8 cellular contexts compared by ENCODE assay signal in the genomic region with DNA sequence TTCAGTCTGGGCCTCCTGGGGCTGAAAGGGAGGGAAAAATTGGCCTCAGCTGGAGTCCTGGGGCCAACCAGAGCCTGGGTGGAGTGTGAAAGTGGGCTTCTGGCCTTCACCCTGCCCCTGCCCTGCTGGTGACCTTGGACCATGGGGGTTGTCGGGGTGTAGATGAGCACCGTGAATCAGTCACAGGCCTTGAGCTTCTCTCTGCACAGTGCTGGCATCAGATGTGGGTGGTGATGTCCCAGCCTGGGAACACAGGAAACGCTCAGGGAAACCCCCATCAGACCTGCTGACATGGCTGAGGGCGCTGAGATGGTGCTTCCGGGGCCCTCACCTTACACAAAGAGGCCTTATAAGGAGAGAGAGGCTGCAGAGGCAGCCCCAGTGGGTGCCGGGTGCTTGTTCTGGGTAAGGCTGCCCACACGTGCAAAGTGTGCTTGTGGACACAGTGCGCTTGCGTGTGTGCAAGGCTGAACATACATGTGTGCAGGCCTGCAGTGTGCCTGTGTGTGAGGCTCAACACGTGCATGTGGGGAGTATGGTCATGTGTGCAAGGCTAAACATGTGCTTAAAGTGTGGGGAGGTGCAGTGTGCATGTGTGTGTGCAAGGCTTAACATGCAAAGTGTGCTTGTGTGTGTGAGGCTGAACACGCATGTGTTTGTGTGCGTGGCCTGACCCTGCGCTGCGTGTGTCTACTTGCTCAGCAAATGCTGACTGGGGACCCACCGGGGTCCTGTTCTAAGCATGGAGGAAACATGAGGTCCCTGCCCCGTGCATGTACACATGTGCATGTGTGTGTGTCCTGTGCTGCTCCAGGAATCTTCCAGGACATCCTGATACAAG. TPM values are rescaled to one million over a fixed set of nuclear protein-coding genes. Genes with fewer than 3 reads are reported as not detected.
DNase-seq lines count a peak whose midpoint lies in the region; ATAC-seq and TF ChIP-seq lines count a peak whose summit lies in the region.

No MANE protein-coding gene starts in this region.

- DNase-seq in activated CD4-positive, alpha-beta T cell treated with anti-CD3 and anti-CD28 coated beads, Interleukin-2, amount 10 ng/mL, durations not matched to agents 24 days and 14 days: peak; percentile 97
- DNase-seq in effector memory CD8-positive, alpha-beta T cell: peak; percentile 87 to 89 (median 88)
- DNase-seq in sciatic nerve (ENCODE audit: low spot score): no peak
- DNase-seq in SKM-1 (lab: John Stamatoyannopoulos, UW; ENCODE audit: unreplicated experiment): no peak
- DNase-seq in OCI-M2 (lab: John Stamatoyannopoulos, UW; ENCODE audit: unreplicated experiment): no peak
- no peak for DNase-seq in iPS-NIHi7 (ENCODE audit: extremely low spot score)

- intact Hi-C loops in activated CD4-positive, alpha-beta T cell treated with anti-CD3 and anti-CD28 coated beads, Interleukin-2, amount 10 ng/mL, durations not matched to agents 24 days and 14 days (cut with micrococcal nuclease): loop anchor here (1.0 to 5.0 kb wide), 4 partner anchors 28 to 239 kb away; a partner anchor contains a TSS
- intact Hi-C loops in sciatic nerve (cut with DNase I): no loop called here

- H3K4me1 Mint-ChIP-seq in activated CD4-positive, alpha-beta T cell treated with anti-CD3 and anti-CD28 coated beads, Interleukin-2, amount 10 ng/mL, durations not matched to agents 24 days and 14 days: peaks cover 44% of the 10 kb centered on the region
- peaks cover 53 to 60% of the 10 kb centered on the region in 2 donors for H3K4me1 Mint-ChIP-seq in effector memory CD8-positive, alpha-beta T cell (ENCODE audit: low read depth in 2 of 2)

- H3K36me3 Mint-ChIP-seq in activated CD4-positive, alpha-beta T cell treated with anti-CD3 and anti-CD28 coated beads, Interleukin-2, amount 10 ng/mL, durations not matched to agents 24 days and 14 days (ENCODE audit: low read depth): peaks cover 31% of the 10 kb centered on the region
- H3K36me3 Mint-ChIP-seq in effector memory CD8-positive, alpha-beta T cell (ENCODE audit: insufficient read depth): peaks cover 72% of the 10 kb centered on the region

- ATAC-seq in HG03103 (IDR thresholded peaks at IDR 0.05; ENCODE audit: low read depth, unreplicated experiment) (peak; percentile 65), sciatic nerve (peak; percentile 5)
- ATAC-seq in effector memory CD8-positive, alpha-beta T cell (replicated peaks): peak; percentile 87

- in situ Hi-C loops in GM18951 (cut with MboI; ENCODE audit: low sequenced_read_pairs, unreplicated experiment): no loop called here

- H3K4me3 Mint-ChIP-seq in activated CD4-positive, alpha-beta T cell treated with anti-CD3 and anti-CD28 coated beads, Interleukin-2, amount 10 ng/mL, durations not matched to agents 24 days and 14 days: peak overlapping the region; percentile 77
- H3K4me3 Mint-ChIP-seq in effector memory CD8-positive, alpha-beta T cell: peak overlapping the region; percentile 84 to 85

- no peaks in the 10 kb centered on the region for H3K27me3 Mint-ChIP-seq in activated CD4-positive, alpha-beta T cell treated with anti-CD3 and anti-CD28 coated beads, Interleukin-2, amount 10 ng/mL, durations not matched to agents 24 days and 14 days
- no peaks in the 10 kb centered on the region for H3K27me3 Mint-ChIP-seq in effector memory CD8-positive, alpha-beta T cell

- H3K9me3 Mint-ChIP-seq in activated CD4-positive, alpha-beta T cell treated with anti-CD3 and anti-CD28 coated beads, Interleukin-2, amount 10 ng/mL, durations not matched to agents 24 days and 14 days: no peaks in the 10 kb centered on the region
- no peaks in the 10 kb centered on the region for H3K9me3 Mint-ChIP-seq in effector memory CD8-positive, alpha-beta T cell

- peak overlapping the region; percentile 90 for H3K27ac Mint-ChIP-seq in activated CD4-positive, alpha-beta T cell treated with anti-CD3 and anti-CD28 coated beads, Interleukin-2, amount 10 ng/mL, durations not matched to agents 24 days and 14 days
- peak overlapping the region; percentile 95 to 98 for H3K27ac Mint-ChIP-seq in effector memory CD8-positive, alpha-beta T cell

- peak; percentile 69 for TF ChIP-seq POLR2A in GM18951 (IDR thresholded peaks at IDR 0.05; ENCODE audit: extremely low read depth, insufficient read depth, insufficient read length)

RNA-seq across cellular contexts. Expression of a gene that starts 6.5 kb away (rescaled TPM):
- total RNA-seq in activated CD4-positive, alpha-beta T cell treated with anti-CD3 and anti-CD28 coated beads, Interleukin-2, amount 10 ng/mL, durations not matched to agents 24 days and 14 days: 248 and 250 TPM in 2 replicates
- total RNA-seq in sciatic nerve: 125 TPM

RNA-seq across cellular contexts. Expression of a gene that starts 27.4 kb away (rescaled TPM):
- 167 and 168 TPM in 2 replicates for total RNA-seq in activated CD4-positive, alpha-beta T cell treated with anti-CD3 and anti-CD28 coated beads, Interleukin-2, amount 10 ng/mL, durations not matched to agents 24 days and 14 days
- total RNA-seq in sciatic nerve: 76.1 TPM

RNA-seq across cellular contexts. Expression of a gene that starts 27.7 kb away (rescaled TPM):
- total RNA-seq in activated CD4-positive, alpha-beta T cell treated with anti-CD3 and anti-CD28 coated beads, Interleukin-2, amount 10 ng/mL, durations not matched to agents 24 days and 14 days: 136 and 147 TPM in 2 replicates
- 59.2 TPM for total RNA-seq in sciatic nerve

RNA-seq across cellular contexts. Expression of a gene that starts 55.3 kb away (rescaled TPM):
- total RNA-seq in activated CD4-positive, alpha-beta T cell treated with anti-CD3 and anti-CD28 coated beads, Interleukin-2, amount 10 ng/mL, durations not matched to agents 24 days and 14 days: 76.0 and 80.8 TPM in 2 replicates
- total RNA-seq in sciatic nerve: 110 TPM

RNA-seq across cellular contexts. Expression of a gene that starts 57.6 kb away (rescaled TPM):
- 10.5 and 10.7 TPM in 2 replicates for total RNA-seq in activated CD4-positive, alpha-beta T cell treated with anti-CD3 and anti-CD28 coated beads, Interleukin-2, amount 10 ng/mL, durations not matched to agents 24 days and 14 days
- total RNA-seq in sciatic nerve: 4.4 TPM

Comparison
In these comparisons a context has a peak if more than half of its experiments do, and no peak if none do; other contexts are left out.
1. ATAC-seq: peak in every context shown above with its lines; median percentile 87 in effector memory CD8-positive, alpha-beta T cell; 65 in HG03103; 5 in sciatic nerve.
2. DNase-seq: peak in activated CD4-positive, alpha-beta T cell treated with anti-CD3 and anti-CD28 coated beads, Interleukin-2, amount 10 ng/mL, durations not matched to agents 24 days and 14 days (single experiment) and effector memory CD8-positive, alpha-beta T cell (3 of 3); none in sciatic nerve (single experiment), SKM-1 (single experiment), OCI-M2 (single experiment) and iPS-NIHi7 (single experiment).